1 cellular context compared by ENCODE assay signal in the genomic region with DNA sequence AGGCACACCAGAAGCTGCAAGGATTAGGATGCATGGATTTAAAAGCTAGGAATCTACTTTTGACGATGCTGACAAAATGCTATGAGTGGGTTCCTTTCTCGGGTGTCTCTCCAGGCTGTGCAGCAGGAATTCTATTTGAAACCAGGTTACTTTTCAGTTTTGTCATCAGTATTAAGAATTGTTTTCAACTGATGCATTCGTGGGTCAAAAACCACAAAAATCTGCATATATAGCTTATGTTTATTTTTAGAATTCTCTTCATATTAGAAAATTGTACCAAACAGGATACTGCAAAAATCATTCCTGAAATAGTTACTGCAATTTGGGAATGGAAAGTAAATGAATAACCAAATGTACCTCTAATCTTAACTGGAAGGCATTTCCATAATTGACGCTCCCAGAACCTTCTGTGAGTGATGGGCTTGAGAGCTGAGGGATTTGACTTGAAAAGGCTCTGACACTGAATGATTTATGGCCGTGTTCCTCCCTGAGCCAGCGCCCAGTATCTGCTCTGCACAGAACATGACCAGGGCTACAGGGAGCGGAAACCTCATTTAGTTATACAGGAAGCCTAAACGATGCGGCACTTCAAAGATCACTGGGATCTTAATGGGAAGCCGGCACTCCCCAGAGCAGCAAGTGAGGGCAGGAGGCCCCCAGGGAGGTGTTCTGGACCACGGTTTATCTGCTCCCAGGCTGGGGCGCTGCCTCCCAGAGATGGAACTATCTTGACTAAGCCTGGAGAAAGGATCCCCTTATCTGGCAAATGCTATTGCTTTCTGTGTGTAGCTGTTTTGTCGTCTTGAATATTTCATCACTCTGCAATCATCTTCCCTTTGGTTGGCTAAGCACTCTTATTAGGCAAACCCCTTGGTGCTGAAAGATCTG.
TF ChIP-seq lines count a peak whose summit lies in the region.

No MANE protein-coding gene starts in this region.

TF ChIP-seq in H1, 55 proteins besides CTCF, POLR2A, EP300 and RAD21 (continued from another document):
- TF ChIP-seq, protein P1, sequence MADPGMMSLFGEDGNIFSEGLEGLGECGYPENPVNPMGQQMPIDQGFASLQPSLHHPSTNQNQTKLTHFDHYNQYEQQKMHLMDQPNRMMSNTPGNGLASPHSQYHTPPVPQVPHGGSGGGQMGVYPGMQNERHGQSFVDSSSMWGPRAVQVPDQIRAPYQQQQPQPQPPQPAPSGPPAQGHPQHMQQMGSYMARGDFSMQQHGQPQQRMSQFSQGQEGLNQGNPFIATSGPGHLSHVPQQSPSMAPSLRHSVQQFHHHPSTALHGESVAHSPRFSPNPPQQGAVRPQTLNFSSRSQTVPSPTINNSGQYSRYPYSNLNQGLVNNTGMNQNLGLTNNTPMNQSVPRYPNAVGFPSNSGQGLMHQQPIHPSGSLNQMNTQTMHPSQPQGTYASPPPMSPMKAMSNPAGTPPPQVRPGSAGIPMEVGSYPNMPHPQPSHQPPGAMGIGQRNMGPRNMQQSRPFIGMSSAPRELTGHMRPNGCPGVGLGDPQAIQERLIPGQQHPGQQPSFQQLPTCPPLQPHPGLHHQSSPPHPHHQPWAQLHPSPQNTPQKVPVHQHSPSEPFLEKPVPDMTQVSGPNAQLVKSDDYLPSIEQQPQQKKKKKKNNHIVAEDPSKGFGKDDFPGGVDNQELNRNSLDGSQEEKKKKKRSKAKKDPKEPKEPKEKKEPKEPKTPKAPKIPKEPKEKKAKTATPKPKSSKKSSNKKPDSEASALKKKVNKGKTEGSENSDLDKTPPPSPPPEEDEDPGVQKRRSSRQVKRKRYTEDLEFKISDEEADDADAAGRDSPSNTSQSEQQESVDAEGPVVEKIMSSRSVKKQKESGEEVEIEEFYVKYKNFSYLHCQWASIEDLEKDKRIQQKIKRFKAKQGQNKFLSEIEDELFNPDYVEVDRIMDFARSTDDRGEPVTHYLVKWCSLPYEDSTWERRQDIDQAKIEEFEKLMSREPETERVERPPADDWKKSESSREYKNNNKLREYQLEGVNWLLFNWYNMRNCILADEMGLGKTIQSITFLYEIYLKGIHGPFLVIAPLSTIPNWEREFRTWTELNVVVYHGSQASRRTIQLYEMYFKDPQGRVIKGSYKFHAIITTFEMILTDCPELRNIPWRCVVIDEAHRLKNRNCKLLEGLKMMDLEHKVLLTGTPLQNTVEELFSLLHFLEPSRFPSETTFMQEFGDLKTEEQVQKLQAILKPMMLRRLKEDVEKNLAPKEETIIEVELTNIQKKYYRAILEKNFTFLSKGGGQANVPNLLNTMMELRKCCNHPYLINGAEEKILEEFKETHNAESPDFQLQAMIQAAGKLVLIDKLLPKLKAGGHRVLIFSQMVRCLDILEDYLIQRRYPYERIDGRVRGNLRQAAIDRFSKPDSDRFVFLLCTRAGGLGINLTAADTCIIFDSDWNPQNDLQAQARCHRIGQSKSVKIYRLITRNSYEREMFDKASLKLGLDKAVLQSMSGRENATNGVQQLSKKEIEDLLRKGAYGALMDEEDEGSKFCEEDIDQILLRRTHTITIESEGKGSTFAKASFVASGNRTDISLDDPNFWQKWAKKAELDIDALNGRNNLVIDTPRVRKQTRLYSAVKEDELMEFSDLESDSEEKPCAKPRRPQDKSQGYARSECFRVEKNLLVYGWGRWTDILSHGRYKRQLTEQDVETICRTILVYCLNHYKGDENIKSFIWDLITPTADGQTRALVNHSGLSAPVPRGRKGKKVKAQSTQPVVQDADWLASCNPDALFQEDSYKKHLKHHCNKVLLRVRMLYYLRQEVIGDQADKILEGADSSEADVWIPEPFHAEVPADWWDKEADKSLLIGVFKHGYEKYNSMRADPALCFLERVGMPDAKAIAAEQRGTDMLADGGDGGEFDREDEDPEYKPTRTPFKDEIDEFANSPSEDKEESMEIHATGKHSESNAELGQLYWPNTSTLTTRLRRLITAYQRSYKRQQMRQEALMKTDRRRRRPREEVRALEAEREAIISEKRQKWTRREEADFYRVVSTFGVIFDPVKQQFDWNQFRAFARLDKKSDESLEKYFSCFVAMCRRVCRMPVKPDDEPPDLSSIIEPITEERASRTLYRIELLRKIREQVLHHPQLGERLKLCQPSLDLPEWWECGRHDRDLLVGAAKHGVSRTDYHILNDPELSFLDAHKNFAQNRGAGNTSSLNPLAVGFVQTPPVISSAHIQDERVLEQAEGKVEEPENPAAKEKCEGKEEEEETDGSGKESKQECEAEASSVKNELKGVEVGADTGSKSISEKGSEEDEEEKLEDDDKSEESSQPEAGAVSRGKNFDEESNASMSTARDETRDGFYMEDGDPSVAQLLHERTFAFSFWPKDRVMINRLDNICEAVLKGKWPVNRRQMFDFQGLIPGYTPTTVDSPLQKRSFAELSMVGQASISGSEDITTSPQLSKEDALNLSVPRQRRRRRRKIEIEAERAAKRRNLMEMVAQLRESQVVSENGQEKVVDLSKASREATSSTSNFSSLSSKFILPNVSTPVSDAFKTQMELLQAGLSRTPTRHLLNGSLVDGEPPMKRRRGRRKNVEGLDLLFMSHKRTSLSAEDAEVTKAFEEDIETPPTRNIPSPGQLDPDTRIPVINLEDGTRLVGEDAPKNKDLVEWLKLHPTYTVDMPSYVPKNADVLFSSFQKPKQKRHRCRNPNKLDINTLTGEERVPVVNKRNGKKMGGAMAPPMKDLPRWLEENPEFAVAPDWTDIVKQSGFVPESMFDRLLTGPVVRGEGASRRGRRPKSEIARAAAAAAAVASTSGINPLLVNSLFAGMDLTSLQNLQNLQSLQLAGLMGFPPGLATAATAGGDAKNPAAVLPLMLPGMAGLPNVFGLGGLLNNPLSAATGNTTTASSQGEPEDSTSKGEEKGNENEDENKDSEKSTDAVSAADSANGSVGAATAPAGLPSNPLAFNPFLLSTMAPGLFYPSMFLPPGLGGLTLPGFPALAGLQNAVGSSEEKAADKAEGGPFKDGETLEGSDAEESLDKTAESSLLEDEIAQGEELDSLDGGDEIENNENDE (IDR thresholded peaks at IDR 0.05; ENCODE audit: insufficient replicate concordance, low read length), result no peak
TF ChIP-seq in H1: peak in this region for 0.
